14 cellular contexts compared by ENCODE assay signal in genomic region chr3:115186351-115187148, GRCh38. TPM values are rescaled to one million over a fixed set of nuclear protein-coding genes. Genes with fewer than 3 reads are reported as not detected.
DNase-seq lines count a peak whose midpoint lies in the region; ATAC-seq and TF ChIP-seq lines count a peak whose summit lies in the region.
"Had no signal": no experiment of that assay in that cellular context is flagged by ENCODE, and none has a peak within 500 bp of the region (broad histone marks: within the 10 kb centered on the region; RNA-seq: fewer than 3 reads in every experiment).

No MANE protein-coding gene starts in this region.

- POLR2A ChIA-PET in activated B cell treated with CpG ODN at 0.5 μM for 24 hours (lab: Charles Lee): interaction anchor here (0.6 to 2.2 kb wide), 6 partner anchors 22 to 1440 kb away, joined by 4 to 37 read pairs (median 4); partner anchors contain the start of genes ATP6V1A and ZBTB20

- intact Hi-C loops in activated B cell treated with CpG ODN at 0.5 μM for 24 hours (cut with micrococcal nuclease): loop anchor here (1.0 kb wide), 2 partner anchors 39 to 598 kb away; partner anchors contain the start of gene ZBTB20
- intact Hi-C loops in sciatic nerve (cut with DNase I): no loop called here

- CTCF ChIA-PET in activated B cell treated with CpG ODN at 0.5 μM for 24 hours (lab: Charles Lee): interaction anchor here (0.7 to 1.9 kb wide), 4 partner anchors 17 to 598 kb away, joined by 3 to 5 read pairs (median 4); partner anchors contain the start of gene ZBTB20

- H3K4me1 Mint-ChIP-seq in activated B cell treated with CpG ODN at 0.5 μM for 24 hours: peaks cover 26% of the 10 kb centered on the region

- peaks cover 2% of the 10 kb centered on the region for H3K36me3 Mint-ChIP-seq in activated B cell treated with CpG ODN at 0.5 μM for 24 hours (ENCODE audit: low read depth)
- H3K36me3 Mint-ChIP-seq: neural progenitor cell had no signal

- ATAC-seq in GM18511 (IDR thresholded peaks at IDR 0.05; ENCODE audit: unreplicated experiment) (peak; percentile 59), GM21526 (IDR thresholded peaks at IDR 0.05; ENCODE audit: low FRiP score, unreplicated experiment) (peak; percentile 43), HG03095 (IDR thresholded peaks at IDR 0.05; ENCODE audit: unreplicated experiment) (peak; percentile 31), activated B cell treated with CpG ODN at 0.5 μM for 24 hours (ENCODE audit: low read depth) (no peak), sciatic nerve (no peak), omental fat pad (ENCODE audit: low FRiP score) (no peak)

- peak; percentile 23 for DNase-seq in activated B cell treated with CpG ODN at 0.5 μM for 24 hours
- DNase-seq in activated naive CD4-positive, alpha-beta T cell treated with anti-CD3 and anti-CD28 coated beads, Interleukin-2, amount 50 U/mL, for 16 hours: no peak
- DNase-seq in activated CD4-positive, CD25-positive, alpha-beta regulatory T cell treated with anti-CD3 and anti-CD28 coated beads, Interleukin-2, amount 50 U/mL, for 72 hours: no peak
- no peak for DNase-seq in sciatic nerve (ENCODE audit: low spot score)
- no peak for DNase-seq in omental fat pad (ENCODE audit: low spot score)
- DNase-seq: aorta; CD4-positive, alpha-beta memory T cell; Karpas-422; NCI-H446 treated with DMSO at 0.1 percent for 48 hours; stimulated activated CD4-positive, alpha-beta T cell treated with anti-CD3 and anti-CD28 coated beads, Interleukin-4, amount 100 ng/mL, for 24 hours had no signal

- H3K9me3 Mint-ChIP-seq in activated B cell treated with CpG ODN at 0.5 μM for 24 hours: peaks cover 5% of the 10 kb centered on the region

- no peak for TF ChIP-seq CTCF in activated B cell treated with CpG ODN at 0.5 μM for 24 hours (IDR thresholded peaks at IDR 0.05)
- TF ChIP-seq CTCF in omental fat pad (IDR thresholded peaks at IDR 0.05): no peak

- no peaks in the 10 kb centered on the region for H3K27me3 Mint-ChIP-seq in activated B cell treated with CpG ODN at 0.5 μM for 24 hours
- H3K27me3 Mint-ChIP-seq: CD4-positive, alpha-beta memory T cell had no signal

- H3K4me3 Mint-ChIP-seq in activated B cell treated with CpG ODN at 0.5 μM for 24 hours: peak overlapping the region; percentile 76
- H3K4me3 Mint-ChIP-seq: CD4-positive, alpha-beta memory T cell; neural progenitor cell had no signal

- H3K27ac Mint-ChIP-seq in activated B cell treated with CpG ODN at 0.5 μM for 24 hours: peak overlapping the region; percentile 95
- H3K27ac Mint-ChIP-seq: CD4-positive, alpha-beta memory T cell; neural progenitor cell had no signal

RNA-seq across cellular contexts. Expression of gene ZBTB20, which starts 39.5 kb away (rescaled TPM):
- total RNA-seq in activated B cell treated with CpG ODN at 0.5 μM for 24 hours (76.2 and 91.2 TPM in 2 replicates), sciatic nerve (145 TPM), omental fat pad (100 to 1,000 TPM in 1 of 4 donors, 10 to 100 TPM in 3; 46.1 to 102 (median 81.9) TPM)

Comparison
In these comparisons a context has a peak if more than half of its experiments do, and no peak if none do; other contexts are left out.
1. ATAC-seq: peak in GM18511 (single experiment), GM21526 (single experiment) and HG03095 (single experiment); none in activated B cell treated with CpG ODN at 0.5 μM for 24 hours (single experiment), sciatic nerve (single experiment) and omental fat pad (single experiment).